Comparison of ENCODE assay signal across 1 cellular context in genomic region chr13:25764378-25764777, GRCh38.
TF ChIP-seq lines count a peak whose summit lies in the region.

No MANE protein-coding gene starts in this region.

TF ChIP-seq in WTC11, 78 proteins besides CTCF, POLR2A, EP300 and RAD21 (continued from another document):
- TF ChIP-seq ARID4B (CRISPR knock-in tag; IDR thresholded peaks at IDR 0.05; ENCODE audit: borderline replicate concordance), result no peak
- TF ChIP-seq NFATC4 (CRISPR knock-in tag; IDR thresholded peaks at IDR 0.05), result no peak
TF ChIP-seq in WTC11: peak in this region for 0.
